In genomic region chr2:237980751-237981150, GRCh38 we compare ENCODE assay signal across 11 cellular contexts. TPM values are rescaled to one million over a fixed set of nuclear protein-coding genes. Genes with fewer than 3 reads are reported as not detected.
DNase-seq lines count a peak whose midpoint lies in the region; ATAC-seq, FAIRE-seq and TF ChIP-seq lines count a peak whose summit lies in the region.
"Had no signal": no experiment of that assay in that cellular context is flagged by ENCODE, and none has a peak within 500 bp of the region (broad histone marks: within the 10 kb centered on the region; RNA-seq: fewer than 3 reads in every experiment).

No MANE protein-coding gene starts in this region.

- H3K9me3 Mint-ChIP-seq in activated naive CD8-positive, alpha-beta T cell (ENCODE audit: low read depth): no peaks in the 10 kb centered on the region
- H3K9me3 Mint-ChIP-seq in natural killer cell treated with Interleukin-12 subunit alpha and Interleukin-12 subunit beta and Interleukin-15 and Interleukin-18, amount 100 ng/mL, for 72 hours: no peaks in the 10 kb centered on the region
- no peaks in the 10 kb centered on the region for H3K9me3 Mint-ChIP-seq in Calu3 (ENCODE audit: low read depth, unreplicated experiment)

- no peaks in the 10 kb centered on the region for H3K27me3 Mint-ChIP-seq in activated naive CD8-positive, alpha-beta T cell
- no peaks in the 10 kb centered on the region for H3K27me3 Mint-ChIP-seq in natural killer cell treated with Interleukin-12 subunit alpha and Interleukin-12 subunit beta and Interleukin-15 and Interleukin-18, amount 100 ng/mL, for 72 hours
- H3K27me3 Mint-ChIP-seq in Calu3 (ENCODE audit: unreplicated experiment): no peaks in the 10 kb centered on the region

- no peaks in the 10 kb centered on the region for H3K9me3 ChIP-seq in small intestine (ENCODE audit: control insufficient read depth, low read depth)
- peaks cover 2% of the 10 kb centered on the region; the same call in 1 of the 2 replicates for H3K9me3 ChIP-seq in MG63
- H3K9me3 ChIP-seq: vagina had no signal

- ATAC-seq in natural killer cell treated with Interleukin-12 subunit alpha and Interleukin-12 subunit beta and Interleukin-15 and Interleukin-18, amount 100 ng/mL, for 72 hours: peak; percentile 70 to 84

- H3K27me3 ChIP-seq in small intestine (ENCODE audit: control insufficient read depth in 2 of 2, insufficient read depth in 2 of 2, low read length in 2 of 2): no peaks in the 10 kb centered on the region
- no peaks in the 10 kb centered on the region for H3K27me3 ChIP-seq in MG63
- H3K27me3 ChIP-seq: vagina had no signal

- FAIRE-seq in small intestine (lab: Jason Lieb, UNC): no peak

- H3K27ac ChIP-seq in small intestine (ENCODE audit: low read depth in 1 of 2, low read length in 1 of 2): no peak overlapping the region
- H3K27ac ChIP-seq: vagina had no signal

- 73 to 86% (median 78%) methylated on average over 6 of the region's 6 CpGs for WGBS in small intestine, 3 donors

- peaks cover 26% of the 10 kb centered on the region for H3K36me3 Mint-ChIP-seq in activated naive CD8-positive, alpha-beta T cell
- no peaks in the 10 kb centered on the region for H3K36me3 Mint-ChIP-seq in natural killer cell treated with Interleukin-12 subunit alpha and Interleukin-12 subunit beta and Interleukin-15 and Interleukin-18, amount 100 ng/mL, for 72 hours
- H3K36me3 Mint-ChIP-seq in Calu3 (ENCODE audit: insufficient read depth, unreplicated experiment): peaks cover 5% of the 10 kb centered on the region

- DNase-seq in HT1080 (ENCODE audit: low read depth) (peak; percentile 10), NOMO-1 (lab: John Stamatoyannopoulos, UW; ENCODE audit: unreplicated experiment in 2 of 2) (peak; percentile 67 to 79), Calu3 (no peak), small intestine (no peak), MG63 (no peak)
- DNase-seq in natural killer cell treated with Interleukin-12 subunit alpha and Interleukin-12 subunit beta and Interleukin-15 and Interleukin-18, amount 100 ng/mL, for 72 hours (ENCODE audit: low spot score): peak; percentile 69
- DNase-seq: DMS 273 treated with DMSO at 0.1 percent for 48 hours, NCI-H748 treated with DMSO at 0.1 percent for 48 hours had no signal

- intact Hi-C loops in Calu3 (cut with micrococcal nuclease; ENCODE audit: unreplicated experiment): no loop called here

- no peak overlapping the region for H3K4me3 ChIP-seq in small intestine (ENCODE audit: low read depth in 1 of 2, low read length in 2 of 2)
- no peak overlapping the region for H3K4me3 ChIP-seq in MG63
- H3K4me3 ChIP-seq: lung, vagina had no signal

- CTCF ChIA-PET in Calu3 (lab: Charles Lee): interaction anchor here (0.7 kb wide), 1 partner anchor 227 kb away, joined by 7 read pairs; no protein-coding TSS in a partner anchor

- peak overlapping the region; percentile 71 for H3K4me3 Mint-ChIP-seq in activated naive CD8-positive, alpha-beta T cell
- H3K4me3 Mint-ChIP-seq in natural killer cell treated with Interleukin-12 subunit alpha and Interleukin-12 subunit beta and Interleukin-15 and Interleukin-18, amount 100 ng/mL, for 72 hours: peak overlapping the region; percentile 53
- H3K4me3 Mint-ChIP-seq in Calu3 (ENCODE audit: low read depth, unreplicated experiment): no peak overlapping the region

- no peaks in the 10 kb centered on the region for H3K4me1 ChIP-seq in small intestine (ENCODE audit: control insufficient read depth in 2 of 2, insufficient read depth in 1 of 2, low read depth in 1 of 2, low read length in 1 of 2)

- H3K4me1 Mint-ChIP-seq in activated naive CD8-positive, alpha-beta T cell (ENCODE audit: low read depth): peaks cover 66% of the 10 kb centered on the region
- H3K4me1 Mint-ChIP-seq in natural killer cell treated with Interleukin-12 subunit alpha and Interleukin-12 subunit beta and Interleukin-15 and Interleukin-18, amount 100 ng/mL, for 72 hours (ENCODE audit: low read depth in 2 of 2): peaks cover 63 to 71% of the 10 kb centered on the region in 2 donors
- peaks cover 12% of the 10 kb centered on the region for H3K4me1 Mint-ChIP-seq in Calu3 (ENCODE audit: low read depth, unreplicated experiment)

- BruUV-seq in Calu3 (replicated peaks; lab: Mats Ljungman, UMichigan): no TSS peak

- H3K36me3 ChIP-seq in small intestine (ENCODE audit: control insufficient read depth in 2 of 2, insufficient read depth in 2 of 2, low read length in 2 of 2): peaks cover 2 to 5% of the 10 kb centered on the region in 2 donors
- peaks cover 38% of the 10 kb centered on the region for H3K36me3 ChIP-seq in MG63

- no peak for TF ChIP-seq CTCF in Calu3 (IDR thresholded peaks at IDR 0.05; ENCODE audit: unreplicated experiment)

- H3K27ac Mint-ChIP-seq in activated naive CD8-positive, alpha-beta T cell: peak overlapping the region; percentile 92
- H3K27ac Mint-ChIP-seq in natural killer cell treated with Interleukin-12 subunit alpha and Interleukin-12 subunit beta and Interleukin-15 and Interleukin-18, amount 100 ng/mL, for 72 hours: peak overlapping the region; percentile 77 to 80
- no peak overlapping the region for H3K27ac Mint-ChIP-seq in Calu3 (ENCODE audit: unreplicated experiment)

RNA-seq across cellular contexts. Expression of gene UBE2F, which starts 13.9 kb away (rescaled TPM):
- total RNA-seq in HT1080 (2014; rRNA removed; shearing (Covaris generic)): 71.4 and 77.4 TPM in 2 replicates
- polyA plus RNA-seq in HT1080 (2015; cell fraction: cytosol; rRNA removed): 70.9 and 99.7 TPM in 2 replicates
- 27.2 and 30.1 TPM in 2 replicates for polyA plus RNA-seq in HT1080 (2015; cell fraction: nucleus; rRNA removed)
- total RNA-seq in natural killer cell treated with Interleukin-12 subunit alpha and Interleukin-12 subunit beta and Interleukin-15 and Interleukin-18, amount 100 ng/mL, for 72 hours: 10 to 100 TPM; 51.3 to 78.0 TPM
- 35.3 and 40.1 TPM in 2 replicates for total RNA-seq in Calu3 (2022)
- polyA plus RNA-seq in small intestine: 10 to 100 TPM; 51.1 to 64.2 (median 58.4) TPM
- 121 and 138 TPM in 2 replicates for total RNA-seq in MG63 (2014; rRNA removed; shearing (Covaris generic); ENCODE audit: low replicate concordance)

Comparison
In these comparisons a context has a peak if more than half of its experiments do, and no peak if none do; other contexts are left out.
1. DNase-seq: peak in HT1080 (single experiment), NOMO-1 (2 of 2) and natural killer cell treated with Interleukin-12 subunit alpha and Interleukin-12 subunit beta and Interleukin-15 and Interleukin-18, amount 100 ng/mL, for 72 hours (single experiment); none in Calu3 (single experiment), small intestine (single experiment) and MG63 (single experiment).